In the genomic region with DNA sequence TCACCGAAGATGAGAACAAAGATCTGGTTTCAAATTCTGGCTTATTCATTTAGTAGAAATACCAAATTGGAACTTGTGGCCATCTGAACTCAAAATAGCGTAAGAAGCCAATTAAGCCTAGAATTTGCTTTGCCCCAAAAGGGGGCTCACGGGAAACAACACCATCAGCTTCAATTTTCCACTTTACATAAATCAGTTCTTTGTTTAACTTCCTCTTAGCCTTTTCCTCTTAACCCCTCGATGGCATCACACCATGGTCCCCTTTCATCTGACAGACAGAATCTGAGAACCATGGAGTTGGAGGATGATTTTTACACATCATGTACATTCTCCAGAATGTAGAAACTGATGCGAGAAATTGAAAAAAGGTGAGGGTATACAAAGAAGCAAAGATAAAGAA, we compare ENCODE assay signal across 18 cellular contexts.
A peak's percentile ranks its signal among the peaks of the same experiment; 100 is the strongest.
DNase-seq lines count a peak whose midpoint lies in the region; ATAC-seq and TF ChIP-seq lines count a peak whose summit lies in the region.
"Had no signal": no experiment of that assay in that cellular context is flagged by ENCODE, and none has a peak within 500 bp of the region (broad histone marks: within the 10 kb centered on the region; RNA-seq: fewer than 3 reads in every experiment).

No MANE protein-coding gene starts in this region.

- no peak for TF ChIP-seq CTCF in CD4-positive, alpha-beta T cell (IDR thresholded peaks at IDR 0.05)
- TF ChIP-seq CTCF in activated B cell treated with CpG ODN at 0.5 μM for 24 hours (IDR thresholded peaks at IDR 0.05): no peak
- TF ChIP-seq CTCF in spleen (IDR thresholded peaks at IDR 0.05 in 8 of 11, conservative IDR thresholded peaks at IDR 0.05 in 3 of 11): no peak

- CTCF ChIA-PET in CD4-positive, alpha-beta T cell (lab: Charles Lee): interaction anchor here (0.6 kb wide), 1 partner anchor 30 kb away, joined by 5 read pairs; no protein-coding TSS in a partner anchor
- CTCF ChIA-PET in activated B cell treated with CpG ODN at 0.5 μM for 24 hours (lab: Charles Lee): no interaction called here

- intact Hi-C loops in CD4-positive, alpha-beta T cell (cut with DNase I, micrococcal nuclease): loop anchor here in 1 of 2 experiments (10.0 kb wide), 1 partner anchor 312 kb away; no protein-coding TSS in a partner anchor
- intact Hi-C loops in activated B cell treated with CpG ODN at 0.5 μM for 24 hours (cut with micrococcal nuclease) (loop anchor here (2.0 to 5.0 kb wide), 2 partner anchors 14 to 69 kb away; no protein-coding TSS in a partner anchor), spleen (cut with DNase I; ENCODE audit: low total_unique reads) (no loop called here)

- peaks cover 85% of the 10 kb centered on the region for H3K4me1 Mint-ChIP-seq in CD4-positive, alpha-beta T cell (ENCODE audit: low read depth)
- peaks cover 80% of the 10 kb centered on the region for H3K4me1 Mint-ChIP-seq in activated B cell treated with CpG ODN at 0.5 μM for 24 hours

- H3K27me3 ChIP-seq in CD4-positive, alpha-beta T cell (ENCODE audit: control insufficient read depth, insufficient read depth, low read length): no peaks in the 10 kb centered on the region
- H3K27me3 ChIP-seq in spleen (replicated peaks in 1 of 7): no peaks in the 10 kb centered on the region

- DNase-seq in NCI-H748 (lab: John Stamatoyannopoulos, UW; ENCODE audit: unreplicated experiment): peak; percentile 16
- no peak for DNase-seq in NCI-H748 treated with DMSO at 0.1 percent for 48 hours (lab: John Stamatoyannopoulos, UW)
- DNase-seq in CD4-positive, alpha-beta T cell: no peak
- no peak for DNase-seq in activated B cell treated with CpG ODN at 0.5 μM for 24 hours
- no peak for DNase-seq in spleen
- DNase-seq in HuH-7.5 (ENCODE audit: low spot score): no peak
- DNase-seq in NCI-H82 treated with DMSO at 0.1 percent for 48 hours (lab: John Stamatoyannopoulos, UW; ENCODE audit: unreplicated experiment): no peak
- DNase-seq: DMS153, GF-D8, GOT3, MV-4-11, NCI-H1694 treated with DMSO at 0.1 percent for 48 hours, NCI-H510A, NCI-H82 had no signal

- H3K27ac Mint-ChIP-seq in CD4-positive, alpha-beta T cell: peak overlapping the region; percentile 87
- peak overlapping the region; percentile 88 for H3K27ac Mint-ChIP-seq in activated B cell treated with CpG ODN at 0.5 μM for 24 hours

- H3K36me3 Mint-ChIP-seq in CD4-positive, alpha-beta T cell (ENCODE audit: low read depth): peaks cover 55% of the 10 kb centered on the region
- no peaks in the 10 kb centered on the region for H3K36me3 Mint-ChIP-seq in activated B cell treated with CpG ODN at 0.5 μM for 24 hours (ENCODE audit: low read depth)

- no peak overlapping the region for H3K27ac ChIP-seq in CD4-positive, alpha-beta T cell (ENCODE audit: low read depth, low read length)
- H3K27ac ChIP-seq in spleen: peak overlapping the region in 6 of 8 donors; percentile 15 to 62 (median 46)
- H3K27ac ChIP-seq: 22Rv1 had no signal

- ATAC-seq in CD4-positive, alpha-beta T cell (ENCODE audit: poor library complexity): no peak
- ATAC-seq in activated B cell treated with CpG ODN at 0.5 μM for 24 hours (ENCODE audit: low read depth): peak; percentile 38
- no peak for ATAC-seq in GM18517 (IDR thresholded peaks at IDR 0.05; ENCODE audit: unreplicated experiment)
- ATAC-seq: HCT116, K562 had no signal

- H3K4me3 Mint-ChIP-seq in CD4-positive, alpha-beta T cell: no peak overlapping the region
- H3K4me3 Mint-ChIP-seq in activated B cell treated with CpG ODN at 0.5 μM for 24 hours: peak overlapping the region; percentile 15

- H3K4me1 ChIP-seq in spleen: peaks cover 0 to 67% (median 9%) of the 10 kb centered on the region in 6 donors

- no peak for TF ChIP-seq POLR2A in spleen (IDR thresholded peaks at IDR 0.05)

- no peaks in the 10 kb centered on the region for H3K27me3 Mint-ChIP-seq in CD4-positive, alpha-beta T cell
- no peaks in the 10 kb centered on the region for H3K27me3 Mint-ChIP-seq in activated B cell treated with CpG ODN at 0.5 μM for 24 hours

- no peaks in the 10 kb centered on the region for H3K9me3 ChIP-seq in CD4-positive, alpha-beta T cell (ENCODE audit: control insufficient read depth, low read length)
- no peaks in the 10 kb centered on the region for H3K9me3 ChIP-seq in spleen

- 62 to 68% (median 65%) methylated on average over 5 of the region's 5 CpGs for WGBS in spleen, 5 donors

- H3K4me3 ChIP-seq in spleen: no peak overlapping the region
- H3K4me3 ChIP-seq: K562 had no signal

- POLR2A ChIA-PET in CD4-positive, alpha-beta T cell (lab: Charles Lee): interaction anchor here (1.2 kb wide), 1 partner anchor 258 kb away, joined by 3 read pairs; no protein-coding TSS in a partner anchor
- POLR2A ChIA-PET in activated B cell treated with CpG ODN at 0.5 μM for 24 hours (lab: Charles Lee): interaction anchor here (0.9 to 2.7 kb wide), 7 partner anchors 12 to 312 kb away, joined by 3 to 14 read pairs (median 7); partner anchors contain the start of gene FOXP1

- H3K9me3 Mint-ChIP-seq in CD4-positive, alpha-beta T cell: no peaks in the 10 kb centered on the region
- H3K9me3 Mint-ChIP-seq in activated B cell treated with CpG ODN at 0.5 μM for 24 hours: no peaks in the 10 kb centered on the region

- H3K36me3 ChIP-seq in spleen: no peaks in the 10 kb centered on the region
